In genomic region chr12:28631831-28632230, GRCh38 we compare ENCODE assay signal across 12 cellular contexts.
"Had no signal": no experiment of that assay in that cellular context is flagged by ENCODE, and none has a peak within 500 bp of the region (broad histone marks: within the 10 kb centered on the region; RNA-seq: fewer than 3 reads in every experiment).

No MANE protein-coding gene starts in this region.

- ATAC-seq: gastrocnemius medialis; pancreas; stimulated activated naive B cell treated with anti-CD40 and anti-IgM and Interleukin-4, amounts not matched to agents 10 μg/mL and 1 μg/mL and 100 μg/mL, for 72 hours had no signal

- DNase-seq: activated CD4-positive, alpha-beta T cell treated with anti-CD3 and anti-CD28 coated beads, Interleukin-2, amount 50 U/mL, for 1 hour; activated CD8-positive, alpha-beta memory T cell treated with anti-CD3 and anti-CD28 coated beads for 24 hours; activated gamma-delta T cell treated with Interleukin-2 at 50 U/mL for 16 hours; anterior cingulate cortex; gastrocnemius medialis; pancreas; stimulated activated naive B cell treated with anti-CD40 and anti-IgM and Interleukin-4, amounts not matched to agents 10 μg/mL and 1 μg/mL and 100 μg/mL, for 72 hours; substantia nigra had no signal

- H3K27ac ChIP-seq: breast epithelium, gastrocnemius medialis, pancreas, tibial nerve, vagina had no signal

- H3K9me3 ChIP-seq: breast epithelium, gastrocnemius medialis, pancreas, tibial nerve, vagina had no signal

- H3K27me3 ChIP-seq: breast epithelium, gastrocnemius medialis, pancreas, tibial nerve, vagina had no signal

- H3K4me1 ChIP-seq: breast epithelium, gastrocnemius medialis, pancreas, tibial nerve, vagina had no signal

- H3K36me3 ChIP-seq: breast epithelium, gastrocnemius medialis, pancreas, tibial nerve, vagina had no signal

- H3K4me3 ChIP-seq: breast epithelium, gastrocnemius medialis, lung, pancreas, tibial nerve, vagina had no signal
